ENCODE assay signal across 15 cellular contexts in the genomic region with DNA sequence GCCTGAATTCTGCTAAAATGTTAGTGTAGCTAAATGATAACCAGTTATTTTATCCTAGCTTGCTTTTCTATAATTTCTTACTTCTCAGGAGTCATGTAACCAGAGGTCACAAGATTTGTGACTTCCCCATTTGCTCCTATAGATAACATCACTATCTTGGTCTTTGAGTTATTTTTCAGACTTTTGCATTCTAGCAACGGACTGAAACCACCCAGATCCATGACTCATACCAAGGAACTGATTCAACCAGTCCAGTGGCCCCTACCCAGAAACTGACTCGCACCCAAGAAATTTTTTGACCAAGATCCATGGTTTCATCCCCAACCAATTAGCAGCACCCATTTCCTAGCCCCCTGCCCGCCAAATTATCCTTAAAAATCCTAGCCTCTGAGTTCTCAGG. TPM values are rescaled to one million over a fixed set of nuclear protein-coding genes. Genes with fewer than 3 reads are reported as not detected.
A peak's percentile ranks its signal among the peaks of the same experiment; 100 is the strongest.
DNase-seq lines count a peak whose midpoint lies in the region; ATAC-seq and TF ChIP-seq lines count a peak whose summit lies in the region.
"Had no signal": no experiment of that assay in that cellular context is flagged by ENCODE, and none has a peak within 500 bp of the region (broad histone marks: within the 10 kb centered on the region; RNA-seq: fewer than 3 reads in every experiment).

No MANE protein-coding gene starts in this region.

- DNase-seq in Calu3 (no peak), MG63 (peak; percentile 52), adipocyte (ENCODE audit: low read depth) (peak; percentile 48), glomerular visceral epithelial cell (ENCODE audit: extremely low spot score) (peak; percentile 54), AML-193 (lab: John Stamatoyannopoulos, UW) (no peak), heart left ventricle (no peak), middle frontal gyrus (ENCODE audit: extremely low spot score, low spot score) (no peak)
- DNase-seq: ovary; stimulated activated CD4-positive, alpha-beta T cell treated with anti-CD3 and anti-CD28 coated beads, Interleukin-1b, Interleukin-23, amount 100 ng/mL, for 48 hours; stimulated activated naive B cell treated with anti-CD40 and anti-IgM and Interleukin-4, amounts not matched to agents 10 μg/mL and 1 μg/mL and 100 μg/mL, for 72 hours; T-helper 1 cell had no signal

- ATAC-seq in heart left ventricle (no peak), GM21367 (IDR thresholded peaks at IDR 0.05; ENCODE audit: unreplicated experiment) (no peak)
- ATAC-seq: stimulated activated naive B cell treated with anti-CD40 and anti-IgM and Interleukin-4, amounts not matched to agents 10 μg/mL and 1 μg/mL and 100 μg/mL, for 72 hours had no signal

- H3K36me3 Mint-ChIP-seq in Calu3 (ENCODE audit: insufficient read depth, unreplicated experiment) = no peaks in the 10 kb centered on the region
- H3K36me3 Mint-ChIP-seq: activated naive CD8-positive, alpha-beta T cell; mesothelial cell of epicardium; stimulated activated naive B cell treated with anti-CD40 and anti-IgM and Interleukin-4, amounts not matched to agents 10 μg/mL and 1 μg/mL and 100 μg/mL, for 72 hours had no signal

- H3K9me3 ChIP-seq in MG63 (peaks cover 4% of the 10 kb centered on the region; the same call in 1 of the 2 replicates), adipocyte (ENCODE audit: control insufficient read depth, low read length) (no peaks in the 10 kb centered on the region), heart left ventricle (no peaks in the 10 kb centered on the region)
- H3K9me3 ChIP-seq: ovary had no signal

- H3K36me3 ChIP-seq in MG63 (no peaks in the 10 kb centered on the region), adipocyte (ENCODE audit: control insufficient read depth, insufficient read depth, low read length, severe bottlenecking) (no peaks in the 10 kb centered on the region), heart left ventricle (no peaks in the 10 kb centered on the region)
- H3K36me3 ChIP-seq: ovary had no signal

- H3K9me3 Mint-ChIP-seq in Calu3 (ENCODE audit: low read depth, unreplicated experiment) = no peaks in the 10 kb centered on the region

- H3K4me3 Mint-ChIP-seq in Calu3 (ENCODE audit: low read depth, unreplicated experiment) = no peak overlapping the region
- H3K4me3 Mint-ChIP-seq: activated naive CD8-positive, alpha-beta T cell; mesothelial cell of epicardium; stimulated activated naive B cell treated with anti-CD40 and anti-IgM and Interleukin-4, amounts not matched to agents 10 μg/mL and 1 μg/mL and 100 μg/mL, for 72 hours had no signal

- no peaks in the 10 kb centered on the region for H3K27me3 Mint-ChIP-seq in Calu3 (ENCODE audit: unreplicated experiment)
- H3K27me3 Mint-ChIP-seq: activated naive CD8-positive, alpha-beta T cell; stimulated activated naive B cell treated with anti-CD40 and anti-IgM and Interleukin-4, amounts not matched to agents 10 μg/mL and 1 μg/mL and 100 μg/mL, for 72 hours had no signal

- WGBS in heart left ventricle, 4 donors = 70 to 75% (median 71%) methylated on average over 3 of the region's 3 CpGs

- no peak for TF ChIP-seq POLR2A in heart left ventricle (IDR thresholded peaks at IDR 0.05)

- H3K4me3 ChIP-seq in MG63 = no peak overlapping the region
- no peak overlapping the region for H3K4me3 ChIP-seq in adipocyte (ENCODE audit: low read length)
- H3K4me3 ChIP-seq in heart left ventricle = no peak overlapping the region
- H3K4me3 ChIP-seq: ovary had no signal

- no peak overlapping the region for H3K27ac ChIP-seq in heart left ventricle
- H3K27ac ChIP-seq: C4-2B, ovary had no signal

- H3K27ac Mint-ChIP-seq in Calu3 (ENCODE audit: unreplicated experiment) = peak overlapping the region; percentile 69
- H3K27ac Mint-ChIP-seq: activated naive CD8-positive, alpha-beta T cell; mesothelial cell of epicardium; stimulated activated naive B cell treated with anti-CD40 and anti-IgM and Interleukin-4, amounts not matched to agents 10 μg/mL and 1 μg/mL and 100 μg/mL, for 72 hours had no signal

- TF ChIP-seq CTCF in Calu3 (IDR thresholded peaks at IDR 0.05; ENCODE audit: unreplicated experiment) = no peak
- no peak for TF ChIP-seq CTCF in heart left ventricle (IDR thresholded peaks at IDR 0.05)

- peaks cover 8% of the 10 kb centered on the region for H3K4me1 Mint-ChIP-seq in Calu3 (ENCODE audit: low read depth, unreplicated experiment)
- H3K4me1 Mint-ChIP-seq: mesothelial cell of epicardium; stimulated activated naive B cell treated with anti-CD40 and anti-IgM and Interleukin-4, amounts not matched to agents 10 μg/mL and 1 μg/mL and 100 μg/mL, for 72 hours had no signal

- CTCF ChIA-PET in Calu3 (lab: Charles Lee) = no interaction called here

- H3K27me3 ChIP-seq in MG63 = no peaks in the 10 kb centered on the region
- no peaks in the 10 kb centered on the region for H3K27me3 ChIP-seq in adipocyte (replicated peaks; ENCODE audit: control insufficient read depth, insufficient read depth, low read length)
- H3K27me3 ChIP-seq in heart left ventricle = no peaks in the 10 kb centered on the region
- H3K27me3 ChIP-seq: ovary had no signal

- peaks cover 9% of the 10 kb centered on the region for H3K4me1 ChIP-seq in adipocyte (ENCODE audit: control insufficient read depth, insufficient read depth, low read length)
- no peaks in the 10 kb centered on the region for H3K4me1 ChIP-seq in heart left ventricle

- intact Hi-C loops in Calu3 (cut with micrococcal nuclease; ENCODE audit: unreplicated experiment) (no loop called here), heart left ventricle (cut with DNase I) (no loop called here)

- no TSS peak for BruUV-seq in Calu3 (replicated peaks; lab: Mats Ljungman, UMichigan)

- no peak overlapping the region for H3K9ac ChIP-seq in adipocyte (ENCODE audit: low read length)

RNA-seq across cellular contexts. Expression of a gene that starts 50.0 kb away (rescaled TPM):
- total RNA-seq in Calu3 (2022) (not detected in 2 replicates), heart left ventricle (not detected)
- total RNA-seq in MG63 (2014; rRNA removed; shearing (Covaris generic); ENCODE audit: low replicate concordance) = not detected in 2 replicates
- polyA plus RNA-seq in heart left ventricle = not detected
- total RNA-seq: ovary had no signal
- polyA plus RNA-seq: ovary had no signal

Comparison
In these comparisons a context has a peak if more than half of its experiments do, and no peak if none do; other contexts are left out.
1. DNase-seq: peak in MG63 (single experiment), adipocyte (single experiment) and glomerular visceral epithelial cell (single experiment); none in Calu3 (single experiment), AML-193 (0 of 2), heart left ventricle (0 of 5) and middle frontal gyrus (single experiment).